8 cellular contexts compared by ENCODE assay signal in the genomic region with DNA sequence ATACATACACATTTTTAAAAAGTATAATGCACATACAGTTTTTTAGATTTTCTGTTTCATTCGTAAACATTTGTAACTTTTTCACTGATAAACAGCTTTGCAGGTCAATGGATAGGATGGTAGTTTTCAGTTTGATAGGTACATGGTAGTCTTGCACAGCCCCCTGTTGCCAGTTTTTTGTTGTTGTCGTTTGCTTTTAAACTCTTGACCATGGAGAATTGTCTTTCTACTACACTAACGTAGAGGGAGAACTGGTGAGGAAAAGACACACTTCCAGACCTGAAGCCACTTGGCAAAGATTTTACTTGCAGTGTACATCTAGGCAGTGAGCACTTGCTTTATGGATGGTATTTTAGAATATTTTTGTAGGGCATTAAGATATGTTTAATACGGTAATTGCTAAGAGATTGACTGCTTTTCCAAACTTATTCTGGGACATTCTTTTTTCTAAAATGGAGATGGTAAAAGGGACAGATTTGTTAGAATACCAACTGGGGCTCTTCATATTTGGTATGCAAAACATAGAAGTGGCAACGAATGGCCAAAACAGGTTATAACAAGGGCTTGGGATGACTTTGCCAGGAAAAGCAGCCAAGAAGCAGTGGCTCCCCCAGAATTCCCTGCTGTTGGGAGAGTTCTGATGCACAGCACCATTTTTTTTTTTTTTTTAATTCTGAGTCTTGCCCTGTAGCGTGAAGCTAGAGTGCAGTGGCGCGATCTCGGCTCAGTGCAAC. TPM values are rescaled to one million over a fixed set of nuclear protein-coding genes. Genes with fewer than 3 reads are reported as not detected.
DNase-seq lines count a peak whose midpoint lies in the region; ATAC-seq and TF ChIP-seq lines count a peak whose summit lies in the region.

No MANE protein-coding gene starts in this region.

- H3K27me3 Mint-ChIP-seq in Calu3 (ENCODE audit: unreplicated experiment) (no peaks in the 10 kb centered on the region), natural killer cell (ENCODE audit: low read depth in 2 of 2) (peaks cover 3 to 7% of the 10 kb centered on the region in 2 donors)
- H3K27me3 Mint-ChIP-seq in dendritic cell treated with granulocyte-macrophage colony-stimulating factor and Interleukin-4, amounts not matched to agents 40 ng/mL and 50 ng/mL, for 4 days = peaks cover 6% of the 10 kb centered on the region

- no peaks in the 10 kb centered on the region for H3K9me3 Mint-ChIP-seq in Calu3 (ENCODE audit: low read depth, unreplicated experiment)
- no peaks in the 10 kb centered on the region for H3K9me3 Mint-ChIP-seq in dendritic cell treated with granulocyte-macrophage colony-stimulating factor and Interleukin-4, amounts not matched to agents 40 ng/mL and 50 ng/mL, for 4 days
- H3K9me3 Mint-ChIP-seq in natural killer cell = no peaks in the 10 kb centered on the region

- intact Hi-C loops in Calu3 (cut with micrococcal nuclease; ENCODE audit: unreplicated experiment) = no loop called here
- intact Hi-C loops in dendritic cell treated with granulocyte-macrophage colony-stimulating factor and Interleukin-4, amounts not matched to agents 40 ng/mL and 50 ng/mL, for 4 days (cut with micrococcal nuclease) = loop anchor here (2.0 to 5.0 kb wide), 2 partner anchors 141 to 448 kb away; a partner anchor contains a TSS
- intact Hi-C loops in natural killer cell (cut with micrococcal nuclease) = loop anchor here (2.0 kb wide), 1 partner anchor 149 kb away; no protein-coding TSS in a partner anchor

- no peak overlapping the region for H3K27ac Mint-ChIP-seq in Calu3 (ENCODE audit: unreplicated experiment)
- peak overlapping the region; percentile 82 for H3K27ac Mint-ChIP-seq in dendritic cell treated with granulocyte-macrophage colony-stimulating factor and Interleukin-4, amounts not matched to agents 40 ng/mL and 50 ng/mL, for 4 days
- peak overlapping the region; percentile 74 to 79 for H3K27ac Mint-ChIP-seq in natural killer cell

- ATAC-seq in natural killer cell (no peak), GM18868 (IDR thresholded peaks at IDR 0.05; ENCODE audit: unreplicated experiment) (no peak), GM18511 (IDR thresholded peaks at IDR 0.05; ENCODE audit: unreplicated experiment) (no peak), GM18873 (IDR thresholded peaks at IDR 0.05; ENCODE audit: low FRiP score, unreplicated experiment) (no peak)

- BruUV-seq in Calu3 (replicated peaks; lab: Mats Ljungman, UMichigan) = TSS peak; percentile 47

- TF ChIP-seq CTCF in Calu3 (IDR thresholded peaks at IDR 0.05; ENCODE audit: unreplicated experiment) (no peak), natural killer cell (IDR thresholded peaks at IDR 0.05) (no peak)

- H3K4me3 Mint-ChIP-seq in Calu3 (ENCODE audit: low read depth, unreplicated experiment) (peak overlapping the region; percentile 69), natural killer cell (peak overlapping the region; percentile 97)
- peak overlapping the region; percentile 91 for H3K4me3 Mint-ChIP-seq in dendritic cell treated with granulocyte-macrophage colony-stimulating factor and Interleukin-4, amounts not matched to agents 40 ng/mL and 50 ng/mL, for 4 days

- peaks cover 9% of the 10 kb centered on the region for H3K4me1 Mint-ChIP-seq in Calu3 (ENCODE audit: low read depth, unreplicated experiment)
- peaks cover 68% of the 10 kb centered on the region for H3K4me1 Mint-ChIP-seq in dendritic cell treated with granulocyte-macrophage colony-stimulating factor and Interleukin-4, amounts not matched to agents 40 ng/mL and 50 ng/mL, for 4 days (ENCODE audit: low read depth)
- peaks cover 28 to 40% of the 10 kb centered on the region in 2 donors for H3K4me1 Mint-ChIP-seq in natural killer cell

- H3K36me3 Mint-ChIP-seq in Calu3 (ENCODE audit: insufficient read depth, unreplicated experiment) = peaks cover 85% of the 10 kb centered on the region
- peaks cover 42% of the 10 kb centered on the region for H3K36me3 Mint-ChIP-seq in dendritic cell treated with granulocyte-macrophage colony-stimulating factor and Interleukin-4, amounts not matched to agents 40 ng/mL and 50 ng/mL, for 4 days (ENCODE audit: low read depth)
- no peaks in the 10 kb centered on the region for H3K36me3 Mint-ChIP-seq in natural killer cell

- CTCF ChIA-PET in Calu3 (lab: Charles Lee) = no interaction called here

- DNase-seq in Calu3 (no peak), NCI-H446 (lab: John Stamatoyannopoulos, UW) (peak; percentile 47 to 80), natural killer cell (no peak), NCI-H2107 treated with DMSO at 0.1 percent for 48 hours (lab: John Stamatoyannopoulos, UW; ENCODE audit: unreplicated experiment) (no peak)

RNA-seq across cellular contexts. Expression of a gene that starts 1.5 kb away (rescaled TPM):
- total RNA-seq in Calu3 (2022) (253 and 258 TPM in 2 replicates), natural killer cell (10 to 100 TPM; 39.4 to 55.4 (median 47.0) TPM)

RNA-seq across cellular contexts. Expression of a gene that starts 53.9 kb away (rescaled TPM):
- total RNA-seq in Calu3 (2022) (56.3 and 61.5 TPM in 2 replicates), natural killer cell (10 to 100 TPM; 36.4 to 43.1 (median 41.4) TPM)

Comparison
In these comparisons a context has a peak if more than half of its experiments do, and no peak if none do; other contexts are left out.
1. DNase-seq: peak in NCI-H446 (2 of 2); none in Calu3 (single experiment), natural killer cell (single experiment) and NCI-H2107 treated with DMSO at 0.1 percent for 48 hours (single experiment).
2. Peak in every context shown above with its lines, with median percentiles within 50 percentile points of each other: H3K4me3 Mint-ChIP-seq.